ENCODE assay signal across 8 cellular contexts in genomic region chr2:231786177-231786916, GRCh38. TPM values are rescaled to one million over a fixed set of nuclear protein-coding genes. Genes with fewer than 3 reads are reported as not detected.
DNase-seq lines count a peak whose midpoint lies in the region; ATAC-seq, FAIRE-seq and TF ChIP-seq lines count a peak whose summit lies in the region.

Gene COPS7B (plus strand): TSS chr2:231786445. CDS start chr2:231788571, 2,126 bp downstream.

- TF ChIP-seq CTCF in D721Med (IDR thresholded peaks at IDR 0.05; ENCODE audit: insufficient read depth, missing control alignments) (peak; percentile 59), Panc1 (IDR thresholded peaks at IDR 0.05) (peak; percentile 84), esophagus muscularis mucosa (IDR thresholded peaks at IDR 0.05) (peak; percentile 28 to 37 (median 36))

- no peak for TF ChIP-seq POLR2A in esophagus muscularis mucosa (IDR thresholded peaks at IDR 0.05; ENCODE audit: low read depth)

- intact Hi-C loops in Panc1 (cut with micrococcal nuclease; ENCODE audit: unreplicated experiment) = loop anchor here (10.0 kb wide), 1 partner anchor 172 kb away; no protein-coding TSS in a partner anchor
- intact Hi-C loops in esophagus muscularis mucosa (cut with DNase I) = no loop called here

- H3K9me3 ChIP-seq in Panc1 (ENCODE audit: control insufficient read depth, insufficient read depth, low read depth, low read length) (no peaks in the 10 kb centered on the region), esophagus muscularis mucosa (no peaks in the 10 kb centered on the region), muscle layer of duodenum (ENCODE audit: control insufficient read depth in 1 of 2, low read length in 2 of 2) (no peaks in the 10 kb centered on the region)

- H3K4me1 ChIP-seq in Panc1 (ENCODE audit: control insufficient read depth, insufficient read depth, low read length) (peaks cover 32% of the 10 kb centered on the region), esophagus muscularis mucosa (peaks cover 60 to 66% (median 62%) of the 10 kb centered on the region in 4 donors), muscle layer of duodenum (ENCODE audit: control insufficient read depth in 1 of 2, insufficient read depth in 2 of 2, low read length in 2 of 2) (peaks cover 23 to 48% of the 10 kb centered on the region in 2 donors)

- peaks cover 63% of the 10 kb centered on the region for H3K4me1 Mint-ChIP-seq in activated T-cell treated with anti-CD3 and anti-CD28 coated beads, Interleukin-2, amount 50 U/mL, for 4 hours (ENCODE audit: low read depth)

- no peaks in the 10 kb centered on the region for H3K9me3 Mint-ChIP-seq in activated T-cell treated with anti-CD3 and anti-CD28 coated beads, Interleukin-2, amount 50 U/mL, for 4 hours

- BruUV-seq in Panc1 (replicated peaks; lab: Mats Ljungman, UMichigan) = no TSS peak

- peaks cover 23% of the 10 kb centered on the region for H3K36me3 Mint-ChIP-seq in activated T-cell treated with anti-CD3 and anti-CD28 coated beads, Interleukin-2, amount 50 U/mL, for 4 hours (ENCODE audit: insufficient read depth)

- CTCF ChIA-PET in Panc1 (lab: Charles Lee) = interaction anchor here (0.5 kb wide), 1 partner anchor 103 kb away, joined by 3 read pairs; no protein-coding TSS in a partner anchor

- ATAC-seq in GM21526 (IDR thresholded peaks at IDR 0.05; ENCODE audit: low FRiP score, unreplicated experiment) (peak; percentile 66), Panc1 (peak; percentile 85)
- peak; percentile 70 to 73 for ATAC-seq in activated T-cell treated with anti-CD3 and anti-CD28 coated beads, Interleukin-2, amount 50 U/mL, for 4 hours

- in situ Hi-C loops in Panc1 (cut with HindIII; ENCODE audit: low pct_unique_long_range_greater_than_20kb, low sequenced_read_pairs) = no loop called here

- TF ChIP-seq EP300 in esophagus muscularis mucosa (IDR thresholded peaks at IDR 0.05) = no peak

- POLR2A ChIA-PET in Panc1 (lab: Charles Lee) = no interaction called here

- H3K27me3 ChIP-seq in Panc1 (ENCODE audit: control insufficient read depth, insufficient read depth, low read length) = no peaks in the 10 kb centered on the region
- H3K27me3 ChIP-seq in esophagus muscularis mucosa = no peaks in the 10 kb centered on the region
- H3K27me3 ChIP-seq in muscle layer of duodenum (ENCODE audit: low read depth, low read length) = no peaks in the 10 kb centered on the region

- H3K27me3 Mint-ChIP-seq in activated T-cell treated with anti-CD3 and anti-CD28 coated beads, Interleukin-2, amount 50 U/mL, for 4 hours (ENCODE audit: low read depth) = no peaks in the 10 kb centered on the region

- H3K27ac ChIP-seq in Panc1 (ENCODE audit: low read length) (peak within 1 kb of the TSS; percentile 91), esophagus muscularis mucosa (replicated peaks in 1 of 4) (peak within 1 kb of the TSS; percentile 70 to 82 (median 78)), muscle layer of duodenum (ENCODE audit: low read length) (peak within 1 kb of the TSS; percentile 48)

- H3K4me3 Mint-ChIP-seq in activated T-cell treated with anti-CD3 and anti-CD28 coated beads, Interleukin-2, amount 50 U/mL, for 4 hours = peak within 1 kb of the TSS; percentile 93

- H3K4me3 ChIP-seq in Jurkat, Clone E6-1 (ENCODE audit: low read length) = peak within 1 kb of the TSS; percentile 95
- H3K4me3 ChIP-seq in Panc1 (ENCODE audit: low read depth in 2 of 2, low read length in 2 of 2) (peak within 1 kb of the TSS; percentile 68 to 74), esophagus muscularis mucosa (peak within 1 kb of the TSS; percentile 74 to 99 (median 92)), muscle layer of duodenum (ENCODE audit: low read depth in 1 of 2, low read length in 2 of 2) (peak within 1 kb of the TSS; percentile 79 to 91)

- no peak for FAIRE-seq in D721Med (lab: Jason Lieb, UNC)

- H3K36me3 ChIP-seq in Panc1 (ENCODE audit: control insufficient read depth, insufficient read depth, low read length) (peaks cover 11% of the 10 kb centered on the region), esophagus muscularis mucosa (peaks cover 7 to 22% (median 20%) of the 10 kb centered on the region in 4 donors), muscle layer of duodenum (ENCODE audit: control insufficient read depth in 1 of 2, insufficient read depth in 2 of 2, low read length in 2 of 2) (peaks cover 12 to 22% of the 10 kb centered on the region in 2 donors)

- WGBS in esophagus muscularis mucosa = under 1% methylated on average over 6 of the region's 69 CpGs

- DNase-seq in D721Med (ENCODE audit: insufficient read length, low spot score) (peak; percentile 48), Panc1 (ENCODE audit: low read depth, low spot score) (no peak), esophagus muscularis mucosa (ENCODE audit: extremely low spot score) (peak; percentile 93)
- DNase-seq in Jurkat, Clone E6-1 (ENCODE audit: low read depth, low spot score) = peak; percentile 83
- peak; percentile 76 for DNase-seq in activated T-cell treated with anti-CD3 and anti-CD28 coated beads, Interleukin-2, amount 50 U/mL, for 4 hours
- peak; percentile 69 to 80 for DNase-seq in stimulated activated CD8-positive, alpha-beta memory T cell treated with anti-CD3 and anti-CD28 coated beads, Interleukin-7, amount 100 ng/mL, for 4 hours (ENCODE audit: low read depth in 2 of 2)

RNA-seq across cellular contexts. Expression of gene COPS7B, which starts in this region (rescaled TPM):
- polyA plus RNA-seq in Jurkat, Clone E6-1 (2012; ENCODE audit: insufficient read depth, insufficient read length) = 93.3 TPM
- total RNA-seq in Panc1 (2021; ENCODE audit: unreplicated experiment) (41.3 TPM), esophagus muscularis mucosa (10 to 100 TPM; 16.7 to 31.0 (median 24.6) TPM)
- 50.6 TPM for polyA plus RNA-seq in Panc1 (2012; ENCODE audit: insufficient read length)
- total RNA-seq in activated T-cell treated with anti-CD3 and anti-CD28 coated beads, Interleukin-2, amount 50 U/mL, for 4 hours = 10 to 100 TPM; 54.8 to 57.7 (median 55.5) TPM
